ENCODE assay signal across 1 cellular context in the genomic region with DNA sequence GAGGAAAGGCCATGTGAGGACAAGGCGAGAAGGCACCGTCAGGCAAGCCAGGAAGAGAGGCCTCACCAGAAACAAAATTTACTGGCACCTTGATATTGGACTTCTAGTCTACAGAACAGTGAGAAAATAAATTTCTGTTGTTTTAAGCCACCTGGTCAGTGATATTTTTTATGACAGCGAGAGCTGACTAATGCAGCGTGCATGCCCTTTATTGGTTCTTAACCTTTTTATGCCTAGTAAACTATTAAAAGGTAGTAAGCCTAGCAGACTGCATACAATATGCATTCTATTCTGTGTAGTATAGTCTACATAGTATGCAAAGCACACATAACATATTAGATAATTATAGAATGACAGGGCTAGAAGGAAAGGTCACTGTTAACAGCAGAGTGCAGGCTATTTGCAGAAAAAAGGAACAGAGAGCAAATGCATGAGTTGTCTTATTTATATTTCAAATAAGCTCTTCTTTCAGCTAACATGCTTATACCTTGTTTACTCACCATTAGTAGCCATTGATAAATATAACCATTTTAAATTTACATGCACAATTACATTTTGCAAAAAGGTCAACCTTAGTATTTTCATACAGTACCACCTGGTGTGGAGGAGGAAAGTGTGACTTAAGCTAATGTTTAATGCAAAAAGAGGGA.
TF ChIP-seq lines count a peak whose summit lies in the region.

No MANE protein-coding gene starts in this region.

TF ChIP-seq in HCT116, 20 proteins besides CTCF, POLR2A, EP300 and RAD21:
- TF ChIP-seq POLR2AphosphoS5 (IDR thresholded peaks at IDR 0.05; ENCODE audit: low read depth, low read length), result no peak
- peak; percentile 9; the same call in 1 of the 2 replicates for TF ChIP-seq FOSL1 (IDR thresholded peaks at IDR 0.05; ENCODE audit: low read depth)
